In the genomic region with DNA sequence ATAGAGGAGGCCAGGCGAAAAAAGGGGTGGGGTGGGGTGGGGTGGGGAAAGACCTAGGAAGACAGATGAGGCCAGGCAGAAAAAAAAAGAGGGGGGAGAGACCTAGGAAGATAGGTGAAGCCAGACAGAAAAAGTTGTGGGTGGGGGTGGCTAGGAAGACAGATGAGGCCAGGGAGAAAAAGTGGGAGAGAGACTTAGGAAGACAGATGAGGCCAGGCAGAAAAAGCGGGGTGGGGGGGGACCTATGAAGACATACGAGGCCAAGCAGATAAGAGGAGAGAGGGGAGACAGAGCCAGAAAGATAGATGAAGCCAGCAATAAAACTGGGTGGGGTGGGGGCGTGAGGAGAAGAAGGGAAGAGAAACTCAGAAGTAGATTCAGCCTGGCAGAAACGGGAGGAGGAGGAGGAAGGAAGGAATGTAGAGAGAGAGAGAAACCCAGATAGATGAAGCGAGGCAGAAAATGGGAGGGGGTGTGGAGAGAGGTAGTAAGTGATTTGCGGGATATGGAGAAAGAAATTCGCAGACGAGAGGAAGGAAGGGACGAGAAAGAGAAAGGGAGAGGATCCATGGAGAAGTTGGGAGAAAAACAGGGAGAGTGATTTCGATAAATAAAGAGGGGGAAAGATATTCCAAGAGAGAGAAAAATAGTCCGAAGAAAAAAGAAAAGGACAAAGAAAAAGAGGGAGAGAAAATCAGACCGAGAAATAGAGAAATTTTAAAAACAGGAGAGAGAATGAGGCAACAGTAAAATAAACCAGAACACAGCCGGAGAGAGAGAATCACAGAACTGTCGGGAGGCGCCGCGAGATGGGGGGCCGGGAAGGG, we compare ENCODE assay signal across 8 cellular contexts. TPM values are rescaled to one million over a fixed set of nuclear protein-coding genes. Genes with fewer than 3 reads are reported as not detected.
DNase-seq lines count a peak whose midpoint lies in the region; ATAC-seq and TF ChIP-seq lines count a peak whose summit lies in the region.
"Had no signal": no experiment of that assay in that cellular context is flagged by ENCODE, and none has a peak within 500 bp of the region (broad histone marks: within the 10 kb centered on the region; RNA-seq: fewer than 3 reads in every experiment).

No MANE protein-coding gene starts in this region.

- H3K4me3 ChIP-seq in HEK293 (ENCODE audit: low read depth, low read length) = peak overlapping the region; percentile 54
- H3K4me3 ChIP-seq in WERI-Rb-1 (ENCODE audit: low read depth, low read length) = peak overlapping the region; percentile 64
- H3K4me3 ChIP-seq in fibroblast of mammary gland (ENCODE audit: control insufficient read depth, low read depth, low read length) = peak overlapping the region; percentile 37
- peak overlapping the region; percentile 61 for H3K4me3 ChIP-seq in psoas muscle

- H3K4me1 ChIP-seq in HEK293 (ENCODE audit: control insufficient read depth, insufficient read depth, low read length) = peaks cover 18% of the 10 kb centered on the region
- H3K4me1 ChIP-seq in psoas muscle = peaks cover 9% of the 10 kb centered on the region

- no peaks in the 10 kb centered on the region for H3K9me3 ChIP-seq in HEK293 (ENCODE audit: control insufficient read depth, insufficient read depth, low read depth, low read length)
- H3K9me3 ChIP-seq in WERI-Rb-1 (ENCODE audit: severe bottlenecking) = peaks cover 3% of the 10 kb centered on the region
- no peaks in the 10 kb centered on the region for H3K9me3 ChIP-seq in psoas muscle
- H3K9me3 ChIP-seq: vagina had no signal

- H3K36me3 ChIP-seq in HEK293 (ENCODE audit: control insufficient read depth in 2 of 2, insufficient read depth in 1 of 2, low read length in 2 of 2) = no peaks in the 10 kb centered on the region
- no peaks in the 10 kb centered on the region for H3K36me3 ChIP-seq in WERI-Rb-1
- H3K36me3 ChIP-seq in psoas muscle (ENCODE audit: insufficient read depth in 1 of 2, low read depth in 1 of 2) = no peaks in the 10 kb centered on the region
- H3K36me3 ChIP-seq: vagina had no signal

- intact Hi-C loops in psoas muscle (cut with DNase I) = loop anchor here in 1 of 2 donors (5.0 to 10.0 kb wide), 2 partner anchors 43 to 136 kb away; partner anchors contain the start of genes PRPF31 and TFPT

- WGBS in psoas muscle, 3 donors = 10 to 13% (median 11%) methylated on average over 19 of the region's 19 CpGs

- no peak overlapping the region; the same call in 1 of the 2 replicates for H3K27ac ChIP-seq in HEK293 (ENCODE audit: extremely low read depth, low read depth, low read length)
- H3K27ac ChIP-seq in WERI-Rb-1 = no peak overlapping the region
- peak overlapping the region; percentile 71 for H3K27ac ChIP-seq in psoas muscle
- H3K27ac ChIP-seq: vagina had no signal

- CTCF ChIA-PET in HEK293 (lab: Yijun Ruan, JAX) = interaction anchor here (1.0 kb wide), 1 partner anchor 50 kb away, joined by 4 read pairs; no protein-coding TSS in a partner anchor

- ATAC-seq in psoas muscle = no peak
- ATAC-seq in HG03045 (IDR thresholded peaks at IDR 0.05; ENCODE audit: unreplicated experiment) = no peak

- DNase-seq in WERI-Rb-1 (no peak), fibroblast of mammary gland (ENCODE audit: low read depth) (no peak), psoas muscle (no peak), A172 (ENCODE audit: low spot score) (no peak), NCI-H1105 treated with DMSO at 0.1 percent for 48 hours (lab: John Stamatoyannopoulos, UW) (no peak)

- POLR2A ChIA-PET in HEK293 (lab: Yijun Ruan, JAX) = interaction anchor here (0.9 to 1.6 kb wide), 7 partner anchors 10 to 113 kb away, joined by 3 to 8 read pairs (median 6); partner anchors contain the start of gene CACNG6

- peaks cover 27% of the 10 kb centered on the region for H3K27me3 ChIP-seq in WERI-Rb-1 (ENCODE audit: insufficient read depth, low read depth, severe bottlenecking)
- peaks cover 0 to 14% (median 5%) of the 10 kb centered on the region in 3 donors for H3K27me3 ChIP-seq in psoas muscle (ENCODE audit: insufficient read depth in 3 of 3, low read length in 2 of 3)

- TF ChIP-seq CTCF in HEK293 (tag by site-specific recombination; IDR thresholded peaks at IDR 0.05) = no peak
- no peak for TF ChIP-seq CTCF in WERI-Rb-1 (IDR thresholded peaks at IDR 0.05; ENCODE audit: low read depth, low read length)
- no peak for TF ChIP-seq CTCF in fibroblast of mammary gland (conservative IDR thresholded peaks at IDR 0.05; ENCODE audit: control insufficient read depth, insufficient read depth, low read depth, low read length)
- TF ChIP-seq CTCF in psoas muscle (IDR thresholded peaks at IDR 0.05) = no peak

TF ChIP-seq in HEK293, 187 proteins besides CTCF, POLR2A, EP300 and RAD21 (continues in another document):
- peak; percentile 99 for TF ChIP-seq PRDM1 (tag by site-specific recombination; IDR thresholded peaks at IDR 0.05)
- TF ChIP-seq ZNF335 (tag by site-specific recombination; conservative IDR thresholded peaks at IDR 0.05) = peak; percentile 75; the same call in 1 of the 2 replicates
- TF ChIP-seq GLI4 (tag by site-specific recombination; IDR thresholded peaks at IDR 0.05) = peak; percentile 22; the same call in 1 of the 2 replicates
- TF ChIP-seq ZBTB6 (tag by site-specific recombination; IDR thresholded peaks at IDR 0.05) = no peak
- TF ChIP-seq, protein P1, sequence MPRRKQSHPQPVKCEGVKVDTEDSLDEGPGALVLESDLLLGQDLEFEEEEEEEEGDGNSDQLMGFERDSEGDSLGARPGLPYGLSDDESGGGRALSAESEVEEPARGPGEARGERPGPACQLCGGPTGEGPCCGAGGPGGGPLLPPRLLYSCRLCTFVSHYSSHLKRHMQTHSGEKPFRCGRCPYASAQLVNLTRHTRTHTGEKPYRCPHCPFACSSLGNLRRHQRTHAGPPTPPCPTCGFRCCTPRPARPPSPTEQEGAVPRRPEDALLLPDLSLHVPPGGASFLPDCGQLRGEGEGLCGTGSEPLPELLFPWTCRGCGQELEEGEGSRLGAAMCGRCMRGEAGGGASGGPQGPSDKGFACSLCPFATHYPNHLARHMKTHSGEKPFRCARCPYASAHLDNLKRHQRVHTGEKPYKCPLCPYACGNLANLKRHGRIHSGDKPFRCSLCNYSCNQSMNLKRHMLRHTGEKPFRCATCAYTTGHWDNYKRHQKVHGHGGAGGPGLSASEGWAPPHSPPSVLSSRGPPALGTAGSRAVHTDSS (tag by site-specific recombination; IDR thresholded peaks at IDR 0.05) = 0 out of 2 replicates have a peak, but pooled peaks have one; percentile 18
- TF ChIP-seq KLF1 (tag by site-specific recombination; IDR thresholded peaks at IDR 0.05) = peak; percentile 21; the same call in 1 of the 2 replicates
- no peak for TF ChIP-seq ZNF133 (tag by site-specific recombination; IDR thresholded peaks at IDR 0.05)
- 0 out of 2 replicates have a peak, but pooled peaks have one; percentile 10 for TF ChIP-seq ZNF248 (tag by site-specific recombination; IDR thresholded peaks at IDR 0.05)
- TF ChIP-seq, protein P2, sequence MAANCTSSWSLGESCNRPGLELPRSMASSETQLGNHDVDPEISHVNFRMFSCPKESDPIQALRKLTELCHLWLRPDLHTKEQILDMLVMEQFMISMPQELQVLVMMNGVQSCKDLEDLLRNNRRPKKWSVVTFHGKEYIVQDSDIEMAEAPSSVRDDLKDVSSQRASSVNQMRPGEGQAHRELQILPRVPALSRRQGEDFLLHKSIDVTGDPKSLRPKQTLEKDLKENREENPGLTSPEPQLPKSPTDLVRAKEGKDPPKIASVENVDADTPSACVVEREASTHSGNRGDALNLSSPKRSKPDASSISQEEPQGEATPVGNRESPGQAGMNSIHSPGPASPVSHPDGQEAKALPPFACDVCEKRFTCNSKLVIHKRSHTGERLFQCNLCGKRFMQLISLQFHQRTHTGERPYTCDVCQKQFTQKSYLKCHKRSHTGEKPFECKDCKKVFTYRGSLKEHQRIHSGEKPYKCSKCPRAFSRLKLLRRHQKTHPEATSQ (tag by site-specific recombination; IDR thresholded peaks at IDR 0.05) = no peak
- 0 out of 2 replicates have a peak, but pooled peaks have one; percentile 2 for TF ChIP-seq ZNF354C (tag by site-specific recombination; IDR thresholded peaks at IDR 0.05; ENCODE audit: borderline replicate concordance, low read depth)
- 0 out of 2 replicates have a peak, but pooled peaks have one; percentile 59 for TF ChIP-seq ZBTB7A (tag by site-specific recombination; IDR thresholded peaks at IDR 0.05; ENCODE audit: low read depth)
- peak; percentile 99 for TF ChIP-seq ZNF366 (tag by site-specific recombination; conservative IDR thresholded peaks at IDR 0.05)
- TF ChIP-seq ZBTB17 (tag by site-specific recombination; IDR thresholded peaks at IDR 0.05) = peak; percentile 90
- TF ChIP-seq, protein P3, sequence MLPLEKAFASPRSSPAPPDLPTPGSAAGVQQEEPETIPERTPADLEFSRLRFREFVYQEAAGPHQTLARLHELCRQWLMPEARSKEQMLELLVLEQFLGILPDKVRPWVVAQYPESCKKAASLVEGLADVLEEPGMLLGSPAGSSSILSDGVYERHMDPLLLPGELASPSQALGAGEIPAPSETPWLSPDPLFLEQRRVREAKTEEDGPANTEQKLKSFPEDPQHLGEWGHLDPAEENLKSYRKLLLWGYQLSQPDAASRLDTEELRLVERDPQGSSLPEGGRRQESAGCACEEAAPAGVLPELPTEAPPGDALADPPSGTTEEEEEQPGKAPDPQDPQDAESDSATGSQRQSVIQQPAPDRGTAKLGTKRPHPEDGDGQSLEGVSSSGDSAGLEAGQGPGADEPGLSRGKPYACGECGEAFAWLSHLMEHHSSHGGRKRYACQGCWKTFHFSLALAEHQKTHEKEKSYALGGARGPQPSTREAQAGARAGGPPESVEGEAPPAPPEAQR (tag by site-specific recombination; IDR thresholded peaks at IDR 0.05) = peak; percentile 27; the same call in 1 of the 2 replicates
- no peak for TF ChIP-seq ZNF561 (tag by site-specific recombination; IDR thresholded peaks at IDR 0.05; ENCODE audit: borderline replicate concordance)
- TF ChIP-seq EGR2 (tag by site-specific recombination; IDR thresholded peaks at IDR 0.05; ENCODE audit: low read depth) = peak; percentile 58

RNA-seq across cellular contexts. Expression of gene CACNG6, which starts 12.2 kb away (rescaled TPM):
- total RNA-seq in psoas muscle = 10 to 100 TPM; 18.4 to 33.1 (median 28.5) TPM
- polyA plus RNA-seq in psoas muscle = 10 to 100 TPM in 2 of 3 donors, 1 to 10 TPM in 1; 2.1 to 20.4 (median 19.0) TPM
- 6.3 and 7.5 TPM in 2 replicates for total RNA-seq in A172 (2014; rRNA removed; shearing (Covaris generic))
- total RNA-seq: vagina had no signal

RNA-seq across cellular contexts. Expression of gene CACNG8, which starts 16.5 kb away (rescaled TPM):
- under 1 TPM; 0.15 to 0.26 (median 0.17) TPM for total RNA-seq in psoas muscle
- under 1 TPM; 0.04 to 0.42 (median 0.08) TPM for polyA plus RNA-seq in psoas muscle
- total RNA-seq in A172 (2014; rRNA removed; shearing (Covaris generic)) = 0.43 and 0.72 TPM in 2 replicates
- total RNA-seq: vagina had no signal
